ENCODE assay signal across 12 cellular contexts in the genomic region with DNA sequence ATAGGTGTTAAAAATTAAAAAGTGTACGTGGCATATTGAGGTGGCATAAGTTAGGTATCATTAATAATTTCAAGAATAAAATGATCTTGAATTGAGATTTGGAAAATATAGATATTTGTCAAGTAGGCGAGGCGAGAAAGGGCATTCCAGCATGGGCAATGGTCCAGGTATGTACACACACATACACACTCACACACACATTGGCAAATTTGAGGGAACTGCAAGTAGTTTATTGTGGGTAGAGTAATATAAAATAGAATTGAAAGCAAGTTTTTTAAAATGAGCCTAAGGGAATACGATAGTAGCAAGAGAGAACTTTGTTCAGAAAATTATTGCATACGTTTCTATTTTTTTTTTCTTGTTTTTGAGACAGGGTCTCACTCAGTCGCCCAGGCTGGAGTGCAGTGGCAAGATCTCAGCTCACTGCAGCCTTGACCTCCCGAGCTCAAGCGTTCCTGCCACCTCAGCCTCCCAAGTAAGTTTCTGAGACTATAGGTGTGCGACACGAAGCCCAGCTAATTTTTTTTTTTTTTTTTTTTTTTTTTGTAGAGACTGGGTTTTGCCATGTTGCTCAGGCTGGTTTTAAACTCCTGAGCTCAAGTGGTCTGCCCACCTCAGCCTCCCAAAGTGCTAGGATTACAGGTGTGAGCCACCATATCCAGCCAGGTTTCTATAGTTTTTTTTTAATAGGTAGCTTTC.
DNase-seq lines count a peak whose midpoint lies in the region; ATAC-seq and TF ChIP-seq lines count a peak whose summit lies in the region.
"Had no signal": no experiment of that assay in that cellular context is flagged by ENCODE, and none has a peak within 500 bp of the region (broad histone marks: within the 10 kb centered on the region; RNA-seq: fewer than 3 reads in every experiment).

No MANE protein-coding gene starts in this region.

- CTCF ChIA-PET in activated CD8-positive, alpha-beta memory T cell treated with anti-CD3 and anti-CD28 coated beads, Interleukin-2, amount 10 ng/mL, durations not matched to agents 7 days and 5 days (lab: Charles Lee): interaction anchor here (0.6 to 5.6 kb wide), 12 partner anchors 10 to 1620 kb away, joined by 3 to 59 read pairs (median 6); a partner anchor contains a TSS

- H3K9me3 ChIP-seq in RWPE2 (ENCODE audit: severe bottlenecking): no peaks in the 10 kb centered on the region
- H3K9me3 ChIP-seq in esophagus (ENCODE audit: control insufficient read depth in 2 of 2, insufficient read depth in 1 of 2, low read depth in 1 of 2, low read length in 1 of 2): no peaks in the 10 kb centered on the region

- H3K9me3 Mint-ChIP-seq in activated CD8-positive, alpha-beta memory T cell treated with anti-CD3 and anti-CD28 coated beads, Interleukin-2, amount 10 ng/mL, durations not matched to agents 7 days and 5 days (ENCODE audit: low read depth): no peaks in the 10 kb centered on the region
- peaks cover 2% of the 10 kb centered on the region for H3K9me3 Mint-ChIP-seq in stimulated activated effector memory CD8-positive, alpha-beta T cell treated with anti-CD3 and anti-CD28 coated beads, Interleukin-12 subunit alpha, Interleukin-12 subunit beta, amount 100 ng/mL, for 72 hours
- H3K9me3 Mint-ChIP-seq: nephron progenitor cell had no signal

- peak overlapping the region; percentile 63 for H3K4me3 Mint-ChIP-seq in activated CD8-positive, alpha-beta memory T cell treated with anti-CD3 and anti-CD28 coated beads, Interleukin-2, amount 10 ng/mL, durations not matched to agents 7 days and 5 days
- H3K4me3 Mint-ChIP-seq in stimulated activated effector memory CD8-positive, alpha-beta T cell treated with anti-CD3 and anti-CD28 coated beads, Interleukin-12 subunit alpha, Interleukin-12 subunit beta, amount 100 ng/mL, for 72 hours: peak overlapping the region; percentile 70
- H3K4me3 Mint-ChIP-seq: nephron progenitor cell had no signal

- H3K4me1 Mint-ChIP-seq in activated CD8-positive, alpha-beta memory T cell treated with anti-CD3 and anti-CD28 coated beads, Interleukin-2, amount 10 ng/mL, durations not matched to agents 7 days and 5 days: peaks cover 67% of the 10 kb centered on the region
- H3K4me1 Mint-ChIP-seq in stimulated activated effector memory CD8-positive, alpha-beta T cell treated with anti-CD3 and anti-CD28 coated beads, Interleukin-12 subunit alpha, Interleukin-12 subunit beta, amount 100 ng/mL, for 72 hours: peaks cover 46% of the 10 kb centered on the region
- H3K4me1 Mint-ChIP-seq: nephron progenitor cell had no signal

- no peak for TF ChIP-seq CTCF in RWPE2 (IDR thresholded peaks at IDR 0.05; ENCODE audit: poor library complexity, severe bottlenecking)

- peak overlapping the region; percentile 94 for H3K27ac Mint-ChIP-seq in activated CD8-positive, alpha-beta memory T cell treated with anti-CD3 and anti-CD28 coated beads, Interleukin-2, amount 10 ng/mL, durations not matched to agents 7 days and 5 days
- H3K27ac Mint-ChIP-seq in stimulated activated effector memory CD8-positive, alpha-beta T cell treated with anti-CD3 and anti-CD28 coated beads, Interleukin-12 subunit alpha, Interleukin-12 subunit beta, amount 100 ng/mL, for 72 hours: peak overlapping the region; percentile 97
- H3K27ac Mint-ChIP-seq: nephron progenitor cell had no signal

- DNase-seq in activated CD8-positive, alpha-beta memory T cell treated with anti-CD3 and anti-CD28 coated beads, Interleukin-2, amount 10 ng/mL, durations not matched to agents 7 days and 5 days: no peak
- no peak for DNase-seq in activated CD8-positive, alpha-beta memory T cell treated with anti-CD3 and anti-CD28 coated beads, Interleukin-2, amount 50 U/mL, for 4 hours
- no peak for DNase-seq in RWPE2 (ENCODE audit: low spot score)
- DNase-seq in stimulated activated effector memory CD8-positive, alpha-beta T cell treated with anti-CD3 and anti-CD28 coated beads, Interleukin-12 subunit alpha, Interleukin-12 subunit beta, amount 100 ng/mL, for 72 hours (ENCODE audit: low spot score in 2 of 2): no peak
- no peak for DNase-seq in NCI-H446 treated with DMSO at 0.1 percent for 48 hours (lab: John Stamatoyannopoulos, UW)
- DNase-seq in GF-D8 (lab: John Stamatoyannopoulos, UW): no peak
- DNase-seq: ACHN, NCI-H2171 treated with DMSO at 0.1 percent for 48 hours, nephron progenitor cell, SHP77 had no signal

- H3K27me3 Mint-ChIP-seq in activated CD8-positive, alpha-beta memory T cell treated with anti-CD3 and anti-CD28 coated beads, Interleukin-2, amount 10 ng/mL, durations not matched to agents 7 days and 5 days: no peaks in the 10 kb centered on the region

- H3K36me3 Mint-ChIP-seq in activated CD8-positive, alpha-beta memory T cell treated with anti-CD3 and anti-CD28 coated beads, Interleukin-2, amount 10 ng/mL, durations not matched to agents 7 days and 5 days: peaks cover 13% of the 10 kb centered on the region
- peaks cover 40% of the 10 kb centered on the region for H3K36me3 Mint-ChIP-seq in stimulated activated effector memory CD8-positive, alpha-beta T cell treated with anti-CD3 and anti-CD28 coated beads, Interleukin-12 subunit alpha, Interleukin-12 subunit beta, amount 100 ng/mL, for 72 hours

- WGBS in esophagus, 2 donors: 68 to 75% methylated on average over 10 of the region's 10 CpGs

- peak overlapping the region; percentile 86 for H3K27ac ChIP-seq in RWPE2 (ENCODE audit: poor library complexity, severe bottlenecking)
- peak overlapping the region; percentile 8 to 31 for H3K27ac ChIP-seq in esophagus (ENCODE audit: low read depth in 2 of 2, low read length in 1 of 2)

- H3K4me3 ChIP-seq in RWPE2 (ENCODE audit: severe bottlenecking): no peak overlapping the region
- H3K4me3 ChIP-seq in esophagus (ENCODE audit: low read depth in 1 of 2, low read length in 2 of 2): no peak overlapping the region

- no peaks in the 10 kb centered on the region for H3K27me3 ChIP-seq in RWPE2 (ENCODE audit: insufficient read depth, poor library complexity, severe bottlenecking)
- H3K27me3 ChIP-seq in esophagus (ENCODE audit: control insufficient read depth in 1 of 2, insufficient read depth in 2 of 2, low read length in 2 of 2): no peaks in the 10 kb centered on the region

- H3K4me1 ChIP-seq in RWPE2 (ENCODE audit: insufficient read depth, poor library complexity, severe bottlenecking) (peaks cover 44% of the 10 kb centered on the region), esophagus (ENCODE audit: control insufficient read depth in 2 of 2, insufficient read depth in 2 of 2, low read length in 1 of 2) (no peaks in the 10 kb centered on the region)

- H3K36me3 ChIP-seq in RWPE2 (ENCODE audit: low read depth) (no peaks in the 10 kb centered on the region), esophagus (ENCODE audit: control insufficient read depth in 2 of 2, insufficient read depth in 2 of 2, low read length in 1 of 2) (no peaks in the 10 kb centered on the region)

- ATAC-seq in activated CD8-positive, alpha-beta memory T cell treated with anti-CD3 and anti-CD28 coated beads, Interleukin-2, amount 10 ng/mL, durations not matched to agents 7 days and 5 days: no peak
- no peak for ATAC-seq in RWPE2 (ENCODE audit: low read depth)
- no peak for ATAC-seq in stimulated activated effector memory CD8-positive, alpha-beta T cell treated with anti-CD3 and anti-CD28 coated beads, Interleukin-12 subunit alpha, Interleukin-12 subunit beta, amount 100 ng/mL, for 72 hours
- no peak for ATAC-seq in GM18502 (IDR thresholded peaks at IDR 0.05; ENCODE audit: poor library complexity, unreplicated experiment)
